In genomic region chrX:77668391-77669237, GRCh38 we compare ENCODE assay signal across 8 cellular contexts.
DNase-seq lines count a peak whose midpoint lies in the region; ATAC-seq and TF ChIP-seq lines count a peak whose summit lies in the region.

No MANE protein-coding gene starts in this region.

- H3K27me3 ChIP-seq in lung (ENCODE audit: control insufficient read depth, insufficient read depth): no peaks in the 10 kb centered on the region

- in situ Hi-C loops in astrocyte of the spinal cord (cut with HindIII; ENCODE audit: low sequenced_read_pairs): no loop called here

- H3K9me3 ChIP-seq in lung (ENCODE audit: control insufficient read depth in 2 of 2, insufficient read depth in 1 of 2, low read length in 1 of 2): no peaks in the 10 kb centered on the region

- no peak for TF ChIP-seq CTCF in astrocyte of the spinal cord (IDR thresholded peaks at IDR 0.05; ENCODE audit: low read depth, low read length)
- TF ChIP-seq CTCF in lung (IDR thresholded peaks at IDR 0.05; ENCODE audit: control extremely low read depth, extremely low read depth): no peak

- DNase-seq in EH (ENCODE audit: low read depth): peak; percentile 53
- peak; percentile 67 for DNase-seq in M059J (ENCODE audit: low read depth)
- peak; percentile 47 for DNase-seq in astrocyte of the spinal cord (ENCODE audit: low read depth, low spot score)
- DNase-seq in lung (ENCODE audit: low spot score): no peak
- no peak for DNase-seq in stimulated activated naive CD4-positive, alpha-beta T cell (lab: John Stamatoyannopoulos, UW)
- no peak for DNase-seq in superior temporal gyrus (ENCODE audit: extremely low spot score)
- DNase-seq in OCI-M2 (lab: John Stamatoyannopoulos, UW; ENCODE audit: unreplicated experiment): no peak
- DNase-seq in GM19240 (ENCODE audit: insufficient read length, low spot score): no peak

- WGBS in lung, 2 donors: 51 to 64% methylated on average over 10 of the region's 10 CpGs

- H3K4me3 ChIP-seq in astrocyte of the spinal cord (ENCODE audit: low read depth, low read length) (no peak overlapping the region), lung (no peak overlapping the region)

- H3K4me1 ChIP-seq in lung (ENCODE audit: control insufficient read depth in 2 of 2, insufficient read depth in 2 of 2, low read length in 2 of 2): no peaks in the 10 kb centered on the region

- no peaks in the 10 kb centered on the region for H3K36me3 ChIP-seq in lung (ENCODE audit: control insufficient read depth in 2 of 2, insufficient read depth in 2 of 2, low read length in 2 of 2)

- H3K27ac ChIP-seq in lung (ENCODE audit: low read depth in 1 of 2, low read length in 1 of 2): peak overlapping the region; percentile 10 to 49

- ATAC-seq in lung (ENCODE audit: insufficient read depth, low FRiP score): peak; percentile 41

Comparison
In these comparisons a context has a peak if more than half of its experiments do, and no peak if none do; other contexts are left out.
1. DNase-seq: peak in EH (single experiment), M059J (single experiment) and astrocyte of the spinal cord (single experiment); none in lung (single experiment), stimulated activated naive CD4-positive, alpha-beta T cell (0 of 6), superior temporal gyrus (single experiment), OCI-M2 (single experiment) and GM19240 (single experiment).